In the genomic region with DNA sequence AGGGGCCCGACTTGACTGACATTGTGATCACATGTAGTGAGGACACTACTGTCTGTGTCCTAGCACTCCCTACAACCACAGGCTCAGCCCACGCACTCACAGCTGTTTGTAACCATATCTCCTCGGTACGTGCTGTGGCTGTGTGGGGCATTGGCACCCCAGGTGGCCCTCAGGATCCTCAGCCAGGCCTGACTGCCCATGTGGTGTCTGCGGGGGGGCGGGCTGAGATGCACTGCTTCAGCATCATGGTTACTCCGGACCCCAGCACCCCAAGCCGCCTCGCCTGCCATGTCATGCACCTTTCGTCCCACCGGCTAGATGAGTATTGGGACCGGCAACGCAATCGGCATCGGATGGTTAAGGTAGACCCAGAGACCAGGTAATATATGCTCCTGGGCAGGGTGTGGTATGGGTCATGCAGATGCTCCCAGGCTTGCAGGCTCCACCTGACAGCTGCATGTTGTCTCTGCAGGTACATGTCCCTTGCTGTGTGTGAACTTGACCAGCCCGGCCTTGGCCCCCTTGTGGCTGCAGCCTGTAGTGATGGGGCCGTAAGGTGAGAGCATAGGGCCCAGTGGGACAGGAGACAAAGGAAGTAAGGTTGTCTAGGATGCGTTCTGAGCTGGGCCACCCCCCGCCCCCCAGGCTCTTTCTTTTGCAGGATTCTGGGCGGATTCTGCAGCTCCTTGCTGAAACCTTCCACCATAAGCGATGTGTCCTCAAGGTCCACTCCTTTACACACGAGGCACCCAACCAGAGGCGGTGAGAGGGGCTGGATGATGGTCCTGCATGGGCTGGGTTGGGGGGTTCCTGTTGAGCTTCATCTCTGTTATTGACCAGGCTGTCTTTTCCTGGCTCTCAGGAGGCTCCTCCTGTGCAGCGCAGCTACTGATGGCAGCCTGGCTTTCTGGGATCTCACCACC, we compare ENCODE assay signal across 8 cellular contexts. TPM values are rescaled to one million over a fixed set of nuclear protein-coding genes. Genes with fewer than 3 reads are reported as not detected.
A peak's percentile ranks its signal among the peaks of the same experiment; 100 is the strongest.
DNase-seq lines count a peak whose midpoint lies in the region; ATAC-seq lines count a peak whose summit lies in the region.
"Had no signal": no experiment of that assay in that cellular context is flagged by ENCODE, and none has a peak within 500 bp of the region (broad histone marks: within the 10 kb centered on the region; RNA-seq: fewer than 3 reads in every experiment).

No MANE protein-coding gene starts in this region.

- no peaks in the 10 kb centered on the region for H3K9me3 Mint-ChIP-seq in activated CD4-positive, alpha-beta T cell treated with anti-CD3 and anti-CD28 coated beads, Interleukin-2, amount 10 ng/mL, durations not matched to agents 7 days and 5 days

- H3K27ac Mint-ChIP-seq in activated CD4-positive, alpha-beta T cell treated with anti-CD3 and anti-CD28 coated beads, Interleukin-2, amount 10 ng/mL, durations not matched to agents 7 days and 5 days, result no peak overlapping the region

- DNase-seq in EH (ENCODE audit: low read depth), result peak; percentile 49
- DNase-seq in HT-29 (ENCODE audit: low spot score), result peak; percentile 60
- DNase-seq in activated CD4-positive, alpha-beta T cell treated with anti-CD3 and anti-CD28 coated beads, Interleukin-2, amount 10 ng/mL, durations not matched to agents 7 days and 5 days, result peak; percentile 53
- peak; percentile 61 for DNase-seq in glomerular visceral epithelial cell (ENCODE audit: extremely low spot score)
- DNase-seq in stimulated activated CD8-positive, alpha-beta memory T cell treated with anti-CD3 and anti-CD28 coated beads, Interleukin-12 subunit alpha, Interleukin-12 subunit beta, amount 100 ng/mL, for 4 hours (ENCODE audit: low read depth), result peak; percentile 34

- ATAC-seq in GM19035 (IDR thresholded peaks at IDR 0.05; ENCODE audit: unreplicated experiment) (no peak), GM21390 (IDR thresholded peaks at IDR 0.05; ENCODE audit: unreplicated experiment) (no peak)
- ATAC-seq: right cardiac atrium had no signal

- peaks cover 17% of the 10 kb centered on the region for H3K36me3 Mint-ChIP-seq in activated CD4-positive, alpha-beta T cell treated with anti-CD3 and anti-CD28 coated beads, Interleukin-2, amount 10 ng/mL, durations not matched to agents 7 days and 5 days (ENCODE audit: low read depth)

- no peaks in the 10 kb centered on the region for H3K27me3 Mint-ChIP-seq in activated CD4-positive, alpha-beta T cell treated with anti-CD3 and anti-CD28 coated beads, Interleukin-2, amount 10 ng/mL, durations not matched to agents 7 days and 5 days

- H3K4me1 Mint-ChIP-seq in activated CD4-positive, alpha-beta T cell treated with anti-CD3 and anti-CD28 coated beads, Interleukin-2, amount 10 ng/mL, durations not matched to agents 7 days and 5 days, result peaks cover 31% of the 10 kb centered on the region

- POLR2A ChIA-PET in activated CD4-positive, alpha-beta T cell treated with anti-CD3 and anti-CD28 coated beads, Interleukin-2, amount 10 ng/mL, durations not matched to agents 7 days and 5 days (lab: Charles Lee), result no interaction called here

- CTCF ChIA-PET in activated CD4-positive, alpha-beta T cell treated with anti-CD3 and anti-CD28 coated beads, Interleukin-2, amount 10 ng/mL, durations not matched to agents 7 days and 5 days (lab: Charles Lee), result interaction anchor here (0.8 to 3.3 kb wide), 8 partner anchors 8 to 457 kb away, joined by 3 to 28 read pairs (median 4); a partner anchor contains a TSS

- H3K4me3 Mint-ChIP-seq in activated CD4-positive, alpha-beta T cell treated with anti-CD3 and anti-CD28 coated beads, Interleukin-2, amount 10 ng/mL, durations not matched to agents 7 days and 5 days, result no peak overlapping the region

RNA-seq across cellular contexts. Expression of a gene that starts 4.4 kb away (rescaled TPM):
- total RNA-seq in HT-29 (2014; rRNA removed; shearing (Covaris generic)), result 42.2 and 45.4 TPM in 2 replicates
- total RNA-seq in activated CD4-positive, alpha-beta T cell treated with anti-CD3 and anti-CD28 coated beads, Interleukin-2, amount 10 ng/mL, durations not matched to agents 7 days and 5 days, result 10 to 100 TPM; 20.7 to 22.0 TPM

RNA-seq across cellular contexts. Expression of a gene that starts 6.8 kb away (rescaled TPM):
- total RNA-seq in HT-29 (2014; rRNA removed; shearing (Covaris generic)), result 82.3 and 87.1 TPM in 2 replicates
- total RNA-seq in activated CD4-positive, alpha-beta T cell treated with anti-CD3 and anti-CD28 coated beads, Interleukin-2, amount 10 ng/mL, durations not matched to agents 7 days and 5 days, result 100 to 1,000 TPM; 144 to 157 TPM

RNA-seq across cellular contexts. Expression of a gene that starts 7.9 kb away (rescaled TPM):
- total RNA-seq in HT-29 (2014; rRNA removed; shearing (Covaris generic)), result 254 and 271 TPM in 2 replicates
- 10 to 100 TPM; 84.5 to 93.2 TPM for total RNA-seq in activated CD4-positive, alpha-beta T cell treated with anti-CD3 and anti-CD28 coated beads, Interleukin-2, amount 10 ng/mL, durations not matched to agents 7 days and 5 days

RNA-seq across cellular contexts. Expression of a gene that starts 15.2 kb away (rescaled TPM):
- 265 and 282 TPM in 2 replicates for total RNA-seq in HT-29 (2014; rRNA removed; shearing (Covaris generic))
- total RNA-seq in activated CD4-positive, alpha-beta T cell treated with anti-CD3 and anti-CD28 coated beads, Interleukin-2, amount 10 ng/mL, durations not matched to agents 7 days and 5 days, result 100 to 1,000 TPM; 152 to 159 TPM

RNA-seq across cellular contexts. Expression of a gene that starts 24.0 kb away (rescaled TPM):
- 61.2 and 67.7 TPM in 2 replicates for total RNA-seq in HT-29 (2014; rRNA removed; shearing (Covaris generic))
- 10 to 100 TPM; 45.3 to 47.6 TPM for total RNA-seq in activated CD4-positive, alpha-beta T cell treated with anti-CD3 and anti-CD28 coated beads, Interleukin-2, amount 10 ng/mL, durations not matched to agents 7 days and 5 days
